In the genomic region with DNA sequence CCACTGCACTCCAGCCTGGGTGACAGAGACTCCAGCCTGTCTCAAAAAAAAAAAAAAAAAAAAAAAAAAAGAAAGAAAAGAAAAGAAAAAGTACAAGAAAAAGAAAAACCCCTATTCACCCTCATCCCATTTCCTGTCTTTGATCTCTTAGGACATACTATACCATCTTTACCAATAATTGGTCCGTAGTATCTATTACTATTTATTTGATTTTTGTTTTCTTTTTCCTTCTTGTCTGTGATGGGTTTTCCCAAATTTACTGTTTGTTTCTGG, we compare ENCODE assay signal across 7 cellular contexts. TPM values are rescaled to one million over a fixed set of nuclear protein-coding genes. Genes with fewer than 3 reads are reported as not detected.
DNase-seq lines count a peak whose midpoint lies in the region; ATAC-seq and TF ChIP-seq lines count a peak whose summit lies in the region.

No MANE protein-coding gene starts in this region.

- H3K4me3 ChIP-seq in GM23338 (peak overlapping the region; percentile 83), OCI-LY1 (ENCODE audit: low read depth, low read length, poor library complexity, severe bottlenecking) (peak overlapping the region; percentile 69), sigmoid colon (peak overlapping the region in 2 of 4 donors; percentile 64 to 65), H7 (ENCODE audit: insufficient read depth, low read depth, low read length) (no peak overlapping the region)
- H3K4me3 ChIP-seq in effector memory CD4-positive, alpha-beta T cell (ENCODE audit: insufficient read depth, low read depth, low read length, poor library complexity, severe bottlenecking), result peak overlapping the region; percentile 68

- H3K4me3 Mint-ChIP-seq in GM23338, result peak overlapping the region; percentile 89

- H3K9me2 ChIP-seq in GM23338 (ENCODE audit: insufficient read depth) (no peaks in the 10 kb centered on the region), OCI-LY1 (ENCODE audit: low read depth, low read length) (no peaks in the 10 kb centered on the region)

- no peak for TF ChIP-seq POLR2A in sigmoid colon (IDR thresholded peaks at IDR 0.05)

- H3K9me3 Mint-ChIP-seq in GM23338, result peaks cover 11% of the 10 kb centered on the region; the same call in 2 of the 3 replicates

- peaks cover 6% of the 10 kb centered on the region; the same call in 1 of the 3 replicates for H3K36me3 Mint-ChIP-seq in GM23338 (ENCODE audit: low read depth)

- H4K20me1 ChIP-seq in GM23338 (replicated peaks; ENCODE audit: insufficient read depth) (no peaks in the 10 kb centered on the region), OCI-LY1 (ENCODE audit: insufficient read depth, low read length) (no peaks in the 10 kb centered on the region)

- CTCF ChIA-PET in GM10248 (lab: Yijun Ruan, JAX), result interaction anchor here (1.2 to 2.3 kb wide), 2 partner anchors 19 to 23 kb away, joined by 4 to 7 read pairs; no protein-coding TSS in a partner anchor

- no peak for TF ChIP-seq EP300 in sigmoid colon (IDR thresholded peaks at IDR 0.05)

- H3K27ac Mint-ChIP-seq in GM23338, result peak overlapping the region; percentile 92; the same call in 1 of the 2 replicates

- WGBS in sigmoid colon, 2 donors, result 17 to 53% methylated on average over 1 of the region's 1 CpG

- H2AFZ ChIP-seq in GM23338 (no peak overlapping the region), OCI-LY1 (ENCODE audit: low read length) (no peak overlapping the region)

- no peaks in the 10 kb centered on the region for H3K9me3 ChIP-seq in OCI-LY1 (ENCODE audit: low read length)
- H3K9me3 ChIP-seq in effector memory CD4-positive, alpha-beta T cell (ENCODE audit: control insufficient read depth, low read length), result no peaks in the 10 kb centered on the region
- H3K9me3 ChIP-seq in sigmoid colon, result no peaks in the 10 kb centered on the region

- ATAC-seq in GM23338, result no peak

- DNase-seq in GM23338 (ENCODE audit: low spot score) (no peak), sigmoid colon (no peak), GM10248 (ENCODE audit: extremely low spot score) (no peak), H7 (no peak)
- no peak for DNase-seq in effector memory CD4-positive, alpha-beta T cell
- DNase-seq in central memory CD4-positive, alpha-beta T cell, result no peak

- H3K4me1 ChIP-seq in GM23338 (ENCODE audit: insufficient read depth) (peaks cover 13% of the 10 kb centered on the region), OCI-LY1 (ENCODE audit: insufficient read depth, low read length, severe bottlenecking) (peaks cover 58% of the 10 kb centered on the region), sigmoid colon (peaks cover 0 to 36% (median 28%) of the 10 kb centered on the region in 4 donors)
- H3K4me1 ChIP-seq in effector memory CD4-positive, alpha-beta T cell (ENCODE audit: control insufficient read depth, insufficient read depth, low read length, poor library complexity, severe bottlenecking), result peaks cover 14% of the 10 kb centered on the region

- H3F3A ChIP-seq in GM23338 (replicated peaks; ENCODE audit: low read depth) (peaks cover 11% of the 10 kb centered on the region), OCI-LY1 (ENCODE audit: insufficient read depth, low read length) (peaks cover 7% of the 10 kb centered on the region; the same call in 1 of the 2 replicates)

- H3K9ac ChIP-seq in OCI-LY1 (ENCODE audit: low read length), result peak overlapping the region; percentile 23; the same call in 1 of the 2 replicates

- peak overlapping the region; percentile 87; the same call in 1 of the 2 replicates for H3K4me2 ChIP-seq in GM23338
- H3K4me2 ChIP-seq in OCI-LY1 (ENCODE audit: low read length), result peak overlapping the region; percentile 80

- peaks cover 16% of the 10 kb centered on the region; the same call in 2 of the 3 replicates for H3K4me1 Mint-ChIP-seq in GM23338

- intact Hi-C loops in sigmoid colon (cut with DNase I), result loop anchor here (1.0 to 5.0 kb wide), 4 partner anchors 42 to 289 kb away; a partner anchor contains a TSS

- H3K27ac ChIP-seq in GM23338 (ENCODE audit: low read depth) (no peak overlapping the region), OCI-LY1 (ENCODE audit: low read depth, low read length, poor library complexity, severe bottlenecking) (no peak overlapping the region), sigmoid colon (peak overlapping the region; percentile 82 to 89 (median 84))
- H3K27ac ChIP-seq in effector memory CD4-positive, alpha-beta T cell (ENCODE audit: insufficient read depth, low read length, poor library complexity, severe bottlenecking), result peak overlapping the region; percentile 86

- H3K36me3 ChIP-seq in GM23338 (ENCODE audit: insufficient read depth) (no peaks in the 10 kb centered on the region), OCI-LY1 (ENCODE audit: insufficient read depth, low read length) (no peaks in the 10 kb centered on the region; the same call in 1 of the 2 replicates), sigmoid colon (no peaks in the 10 kb centered on the region), H7 (replicated peaks; ENCODE audit: control insufficient read depth, insufficient read depth, low read length) (no peaks in the 10 kb centered on the region)
- H3K36me3 ChIP-seq in effector memory CD4-positive, alpha-beta T cell (ENCODE audit: control insufficient read depth, insufficient read depth, low read length), result no peaks in the 10 kb centered on the region

- H3K79me2 ChIP-seq in GM23338 (replicated peaks; ENCODE audit: insufficient read depth), result no peaks in the 10 kb centered on the region
- no peaks in the 10 kb centered on the region for H3K79me2 ChIP-seq in OCI-LY1 (ENCODE audit: insufficient read depth, low read length)

- TF ChIP-seq CTCF in GM23338 (conservative IDR thresholded peaks at IDR 0.05; ENCODE audit: low read depth in 2 of 2) (no peak), OCI-LY1 (IDR thresholded peaks at IDR 0.05; ENCODE audit: low read length) (no peak), sigmoid colon (IDR thresholded peaks at IDR 0.05) (no peak), GM10248 (IDR thresholded peaks at IDR 0.05; ENCODE audit: control extremely low read depth, extremely low read depth, low read depth, missing control alignments) (no peak)

- peaks cover 14% of the 10 kb centered on the region for H3K27me3 Mint-ChIP-seq in GM23338 (ENCODE audit: insufficient read depth, low read depth, poor library complexity)

- POLR2A ChIA-PET in GM10248 (lab: Yijun Ruan, JAX), result no interaction called here

- H3K27me3 ChIP-seq in GM23338 (ENCODE audit: insufficient read depth) (peaks cover 6% of the 10 kb centered on the region; the same call in 1 of the 2 replicates), OCI-LY1 (ENCODE audit: insufficient read depth, low read length) (peaks cover 5% of the 10 kb centered on the region), sigmoid colon (no peaks in the 10 kb centered on the region), H7 (ENCODE audit: control insufficient read depth, insufficient read depth, low read length) (peaks cover 5% of the 10 kb centered on the region; the same call in 1 of the 2 replicates)
- H3K27me3 ChIP-seq in effector memory CD4-positive, alpha-beta T cell (replicated peaks; ENCODE audit: control insufficient read depth, insufficient read depth, low read length, poor library complexity, severe bottlenecking), result no peaks in the 10 kb centered on the region

TF ChIP-seq in GM23338, 12 proteins besides CTCF, POLR2A, EP300 and RAD21 (continues in another document):
- TF ChIP-seq, protein P1, sequence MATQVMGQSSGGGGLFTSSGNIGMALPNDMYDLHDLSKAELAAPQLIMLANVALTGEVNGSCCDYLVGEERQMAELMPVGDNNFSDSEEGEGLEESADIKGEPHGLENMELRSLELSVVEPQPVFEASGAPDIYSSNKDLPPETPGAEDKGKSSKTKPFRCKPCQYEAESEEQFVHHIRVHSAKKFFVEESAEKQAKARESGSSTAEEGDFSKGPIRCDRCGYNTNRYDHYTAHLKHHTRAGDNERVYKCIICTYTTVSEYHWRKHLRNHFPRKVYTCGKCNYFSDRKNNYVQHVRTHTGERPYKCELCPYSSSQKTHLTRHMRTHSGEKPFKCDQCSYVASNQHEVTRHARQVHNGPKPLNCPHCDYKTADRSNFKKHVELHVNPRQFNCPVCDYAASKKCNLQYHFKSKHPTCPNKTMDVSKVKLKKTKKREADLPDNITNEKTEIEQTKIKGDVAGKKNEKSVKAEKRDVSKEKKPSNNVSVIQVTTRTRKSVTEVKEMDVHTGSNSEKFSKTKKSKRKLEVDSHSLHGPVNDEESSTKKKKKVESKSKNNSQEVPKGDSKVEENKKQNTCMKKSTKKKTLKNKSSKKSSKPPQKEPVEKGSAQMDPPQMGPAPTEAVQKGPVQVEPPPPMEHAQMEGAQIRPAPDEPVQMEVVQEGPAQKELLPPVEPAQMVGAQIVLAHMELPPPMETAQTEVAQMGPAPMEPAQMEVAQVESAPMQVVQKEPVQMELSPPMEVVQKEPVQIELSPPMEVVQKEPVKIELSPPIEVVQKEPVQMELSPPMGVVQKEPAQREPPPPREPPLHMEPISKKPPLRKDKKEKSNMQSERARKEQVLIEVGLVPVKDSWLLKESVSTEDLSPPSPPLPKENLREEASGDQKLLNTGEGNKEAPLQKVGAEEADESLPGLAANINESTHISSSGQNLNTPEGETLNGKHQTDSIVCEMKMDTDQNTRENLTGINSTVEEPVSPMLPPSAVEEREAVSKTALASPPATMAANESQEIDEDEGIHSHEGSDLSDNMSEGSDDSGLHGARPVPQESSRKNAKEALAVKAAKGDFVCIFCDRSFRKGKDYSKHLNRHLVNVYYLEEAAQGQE (IDR thresholded peaks at IDR 0.05; ENCODE audit: unreplicated experiment), result no peak
- no peak for TF ChIP-seq STAT1 (IDR thresholded peaks at IDR 0.05; ENCODE audit: unreplicated experiment)

RNA-seq across cellular contexts. Expression of a gene that starts 41.6 kb away (rescaled TPM):
- 326 and 332 TPM in 2 replicates for total RNA-seq in GM23338 (2014; rRNA removed; shearing (Covaris generic))
- polyA plus RNA-seq in GM23338 (2016; fragmentation: Nextera tagmentation; extraction: Ambion mirVana) (194 and 196 TPM in 2 replicates), sigmoid colon (100 to 1,000 TPM in 1 of 3 donors, 10 to 100 TPM in 2; 11.4 to 183 (median 40.9) TPM)
- total RNA-seq in sigmoid colon, result 10 to 100 TPM; 34.3 to 47.4 (median 39.7) TPM
- 286 and 335 TPM in 2 replicates for total RNA-seq in H7 (2014; rRNA removed; shearing (Covaris generic))

Comparison
In these comparisons a context has a peak if more than half of its experiments do, and no peak if none do; other contexts are left out.
1. H3K27ac ChIP-seq: peak in effector memory CD4-positive, alpha-beta T cell (single experiment) and sigmoid colon (4 of 4); none in GM23338 (single experiment) and OCI-LY1 (single experiment).